In genomic region chr11:69892986-69893555, GRCh38 we compare ENCODE assay signal across 13 cellular contexts.
DNase-seq lines count a peak whose midpoint lies in the region; ATAC-seq and TF ChIP-seq lines count a peak whose summit lies in the region.
"Had no signal": no experiment of that assay in that cellular context is flagged by ENCODE, and none has a peak within 500 bp of the region (broad histone marks: within the 10 kb centered on the region; RNA-seq: fewer than 3 reads in every experiment).

No MANE protein-coding gene starts in this region.

- H3K27ac Mint-ChIP-seq in type B pancreatic cell: no peak overlapping the region

- ATAC-seq in heart left ventricle (no peak), Right ventricle myocardium inferior (no peak), RWPE2 (ENCODE audit: low read depth) (no peak), left lobe of liver (peak; percentile 42), aorta (ENCODE audit: low FRiP score) (no peak), HG03025 (IDR thresholded peaks at IDR 0.05; ENCODE audit: low FRiP score, unreplicated experiment) (no peak)

- H3K27ac ChIP-seq in heart left ventricle (no peak overlapping the region), RWPE2 (ENCODE audit: poor library complexity, severe bottlenecking) (no peak overlapping the region), aorta (ENCODE audit: low read depth in 1 of 2, low read length in 2 of 2) (no peak overlapping the region)
- H3K27ac ChIP-seq: neutrophil had no signal

- no peak for TF ChIP-seq CTCF in heart left ventricle (IDR thresholded peaks at IDR 0.05)
- no peak for TF ChIP-seq CTCF in RWPE2 (IDR thresholded peaks at IDR 0.05; ENCODE audit: poor library complexity, severe bottlenecking)
- no peak for TF ChIP-seq CTCF in type B pancreatic cell (conservative IDR thresholded peaks at IDR 0.05)
- no peak for TF ChIP-seq CTCF in GM13976 (IDR thresholded peaks at IDR 0.05; ENCODE audit: borderline replicate concordance, control extremely low read depth, extremely low read depth, insufficient read depth, missing control alignments)

- H3K27me3 Mint-ChIP-seq in type B pancreatic cell: peaks cover 36% of the 10 kb centered on the region

- no peaks in the 10 kb centered on the region for H3K36me3 Mint-ChIP-seq in type B pancreatic cell

- in situ Hi-C loops in GM13976 (cut with MboI; ENCODE audit: low sequenced_read_pairs, unreplicated experiment): loop anchor here (25.0 kb wide), 1 partner anchor 181 kb away; the partner anchor contains the start of gene FGF19

- H3K9me3 ChIP-seq in heart left ventricle (no peaks in the 10 kb centered on the region), RWPE2 (ENCODE audit: severe bottlenecking) (no peaks in the 10 kb centered on the region), aorta (ENCODE audit: control insufficient read depth, low read length) (no peaks in the 10 kb centered on the region)
- H3K9me3 ChIP-seq: neutrophil had no signal

- peaks cover 0 to 50% (median 20%) of the 10 kb centered on the region in 9 donors for H3K27me3 ChIP-seq in heart left ventricle
- H3K27me3 ChIP-seq in RWPE2 (ENCODE audit: insufficient read depth, poor library complexity, severe bottlenecking): no peaks in the 10 kb centered on the region
- no peaks in the 10 kb centered on the region for H3K27me3 ChIP-seq in aorta (ENCODE audit: control insufficient read depth in 1 of 2, insufficient read depth in 2 of 2, low read length in 1 of 2)

- peak in 3 of 5 donors; percentile 21 to 40 (median 25) for DNase-seq in heart left ventricle
- DNase-seq in Right ventricle myocardium inferior (ENCODE audit: missing footprints): no peak
- peak; percentile 32 for DNase-seq in RWPE2 (ENCODE audit: low spot score)
- DNase-seq in left lobe of liver (ENCODE audit: low spot score): no peak
- DNase-seq in aorta: peak; percentile 38 to 63
- DNase-seq in type B pancreatic cell (ENCODE audit: extremely low spot score, unreplicated experiment): no peak
- DNase-seq in GM13976 (ENCODE audit: low spot score): no peak
- DNase-seq: activated gamma-delta T cell; NCI-H187; stimulated activated naive CD4-positive, alpha-beta T cell treated with Interleukin-2 at 50 U/mL for 16 hours had no signal

- no peak for TF ChIP-seq POLR2A in heart left ventricle (IDR thresholded peaks at IDR 0.05)

- H3K4me1 ChIP-seq in heart left ventricle (peaks cover 0 to 8% (median 0%) of the 10 kb centered on the region in 12 donors), RWPE2 (ENCODE audit: insufficient read depth, poor library complexity, severe bottlenecking) (no peaks in the 10 kb centered on the region), aorta (ENCODE audit: control insufficient read depth in 1 of 2, insufficient read depth in 2 of 2, low read length in 2 of 2) (no peaks in the 10 kb centered on the region)

- H3K36me3 ChIP-seq in heart left ventricle (no peaks in the 10 kb centered on the region), RWPE2 (ENCODE audit: low read depth) (no peaks in the 10 kb centered on the region), aorta (ENCODE audit: control insufficient read depth in 1 of 2, insufficient read depth in 2 of 2, low read length in 1 of 2) (no peaks in the 10 kb centered on the region)
- H3K36me3 ChIP-seq: neutrophil had no signal

- intact Hi-C loops in heart left ventricle (cut with DNase I): loop anchor here in 1 of 10 donors (5.0 kb wide), 1 partner anchor 186 kb away; no protein-coding TSS in a partner anchor
- intact Hi-C loops in Right ventricle myocardium inferior (cut with DNase I): no loop called here
- intact Hi-C loops in aorta (cut with DNase I): no loop called here

- H3K9me3 Mint-ChIP-seq in type B pancreatic cell: no peaks in the 10 kb centered on the region

- 45 to 55% (median 49%) methylated on average over 10 to 11 of the region's 11 CpGs for WGBS in heart left ventricle, 4 donors
- 84 to 89% methylated on average over 11 of the region's 11 CpGs for WGBS in aorta, 2 donors

- peaks cover 14% of the 10 kb centered on the region for H3K4me1 Mint-ChIP-seq in type B pancreatic cell (ENCODE audit: unreplicated experiment)

- H3K4me3 Mint-ChIP-seq in type B pancreatic cell: no peak overlapping the region

- H3K4me3 ChIP-seq in heart left ventricle (no peak overlapping the region), RWPE2 (ENCODE audit: severe bottlenecking) (no peak overlapping the region), aorta (ENCODE audit: low read length in 2 of 2) (no peak overlapping the region)
- H3K4me3 ChIP-seq: smooth muscle cell had no signal

Comparison
In these comparisons a context has a peak if more than half of its experiments do, and no peak if none do; other contexts are left out.
1. DNase-seq: peak in heart left ventricle (3 of 5), RWPE2 (single experiment) and aorta (2 of 2); none in Right ventricle myocardium inferior (single experiment), left lobe of liver (single experiment), type B pancreatic cell (single experiment) and GM13976 (single experiment).